In genomic region chr18:9704233-9705118, GRCh38 we compare ENCODE assay signal across 1 cellular context.
TF ChIP-seq lines count a peak whose summit lies in the region.

No MANE protein-coding gene starts in this region.

TF ChIP-seq in GM12878, 131 proteins besides CTCF, POLR2A, EP300 and RAD21 (continued from another document):
- TF ChIP-seq ATF2 (IDR thresholded peaks at IDR 0.05; ENCODE audit: low read length) (no peak), MTA3 (IDR thresholded peaks at IDR 0.05; ENCODE audit: borderline replicate concordance, low read length) (no peak), RUNX3 (IDR thresholded peaks at IDR 0.05; ENCODE audit: low read length) (peak; percentile 77), SREBF1 (IDR thresholded peaks at IDR 0.05; ENCODE audit: low read length) (no peak)
